In genomic region chr2:211611061-211611518, GRCh38 we compare ENCODE assay signal across 9 cellular contexts.
A peak's percentile ranks its signal among the peaks of the same experiment; 100 is the strongest.
DNase-seq lines count a peak whose midpoint lies in the region; ATAC-seq and TF ChIP-seq lines count a peak whose summit lies in the region.
"Had no signal": no experiment of that assay in that cellular context is flagged by ENCODE, and none has a peak within 500 bp of the region (broad histone marks: within the 10 kb centered on the region; RNA-seq: fewer than 3 reads in every experiment).

No MANE protein-coding gene starts in this region.

- DNase-seq in EL (peak; percentile 2), PC-3 (no peak), islet precursor cell (peak; percentile 73)
- DNase-seq: activated B cell treated with CpG ODN at 0.5 μM for 24 hours, midbrain had no signal

- no peaks in the 10 kb centered on the region for H3K9me3 ChIP-seq in PC-3 (ENCODE audit: low read length)

- H3K9me2 ChIP-seq in PC-3 (replicated peaks; ENCODE audit: low read length) = no peaks in the 10 kb centered on the region

- no peak overlapping the region for H3K27ac ChIP-seq in PC-3 (ENCODE audit: low read length)

- H3K27me3 ChIP-seq in PC-3 (ENCODE audit: low read length) = 0 out of 2 replicates have a peak, but pooled peaks cover 5% of the 10 kb centered on the region

- peak overlapping the region; percentile 69 for H3K4me2 ChIP-seq in PC-3 (ENCODE audit: low read length)

- intact Hi-C loops in PC-3 (cut with micrococcal nuclease) = no loop called here

- TF ChIP-seq CTCF in PC-3 (conservative IDR thresholded peaks at IDR 0.05; ENCODE audit: low read depth, low read length) = no peak

- H3F3A ChIP-seq in PC-3 (ENCODE audit: low read length, unreplicated experiment) = no peaks in the 10 kb centered on the region

- no peak overlapping the region for H3K9ac ChIP-seq in PC-3 (ENCODE audit: low read length)

- H2AFZ ChIP-seq in PC-3 (ENCODE audit: low read length) = peak overlapping the region; percentile 60

- CTCF ChIA-PET in PC-3 (lab: Charles Lee) = no interaction called here

- ATAC-seq in HG02852 (IDR thresholded peaks at IDR 0.05; ENCODE audit: unreplicated experiment) (peak; percentile 57), PC-3 (no peak), HG02588 (IDR thresholded peaks at IDR 0.05; ENCODE audit: unreplicated experiment) (no peak), GM18517 (IDR thresholded peaks at IDR 0.05; ENCODE audit: unreplicated experiment) (no peak), GM21381 (IDR thresholded peaks at IDR 0.05; ENCODE audit: unreplicated experiment) (no peak)

- no TSS peak for BruUV-seq in PC-3 (replicated peaks; lab: Mats Ljungman, UMichigan)

- no peaks in the 10 kb centered on the region for H3K79me2 ChIP-seq in PC-3 (ENCODE audit: low read length)

- H3K4me3 ChIP-seq in PC-3 (ENCODE audit: low read length) = peak overlapping the region; percentile 56

- no peaks in the 10 kb centered on the region for H4K20me1 ChIP-seq in PC-3 (ENCODE audit: low read length)

- POLR2A ChIA-PET in PC-3 (lab: Charles Lee; ENCODE audit: unreplicated experiment) = no interaction called here

- H3K36me3 ChIP-seq in PC-3 (ENCODE audit: low read depth, low read length) = no peaks in the 10 kb centered on the region

- no peaks in the 10 kb centered on the region for H3K4me1 ChIP-seq in PC-3 (ENCODE audit: insufficient read depth, low read length)
